In the genomic region with DNA sequence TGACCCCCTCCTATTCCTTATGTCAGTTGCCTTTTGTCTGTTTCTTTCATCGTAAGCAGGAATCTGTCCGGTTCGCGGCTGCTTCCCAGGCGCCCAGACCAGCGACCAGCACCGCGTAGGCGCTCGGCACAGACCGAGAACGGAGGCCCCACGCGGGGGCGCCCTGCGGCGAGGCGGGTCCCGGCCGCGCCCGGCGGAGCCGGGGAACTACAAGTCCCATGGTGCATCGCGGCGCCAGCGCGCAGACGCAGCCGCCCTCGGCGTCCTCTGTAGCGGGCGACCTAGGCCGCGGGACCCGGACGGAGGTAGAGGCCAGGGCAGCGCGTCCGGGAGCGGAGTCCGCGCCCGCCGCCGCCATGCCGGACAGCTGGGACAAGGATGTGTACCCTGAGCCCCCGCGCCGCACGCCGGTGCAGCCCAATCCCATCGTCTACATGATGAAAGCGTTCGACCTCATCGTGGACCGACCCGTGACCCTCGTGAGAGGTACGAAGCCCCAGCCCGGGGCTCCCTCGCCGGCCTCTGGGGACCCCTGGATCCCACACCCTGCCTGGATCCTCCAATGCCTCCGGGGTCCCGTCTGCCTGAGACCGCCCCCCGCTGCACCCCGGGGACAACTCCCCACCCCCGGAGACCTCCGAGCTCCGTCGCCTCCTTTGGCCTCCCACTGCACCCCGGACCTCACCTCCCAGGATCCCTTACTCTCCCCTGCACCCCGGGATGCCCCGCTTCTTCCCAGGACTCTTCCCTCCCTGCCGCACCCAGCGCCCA, we compare ENCODE assay signal across 8 cellular contexts. TPM values are rescaled to one million over a fixed set of nuclear protein-coding genes. Genes with fewer than 3 reads are reported as not detected.
DNase-seq lines count a peak whose midpoint lies in the region; ATAC-seq and TF ChIP-seq lines count a peak whose summit lies in the region.

A gene (plus strand): TSS at position 270 of the 771 bp plus-strand sequence. CDS start 87 bp downstream, at position 357.

- H3K4me3 Mint-ChIP-seq in activated CD4-positive, alpha-beta memory T cell treated with anti-CD3 and anti-CD28 coated beads, Interleukin-2, amount 10 ng/mL, durations not matched to agents 7 days and 5 days, result peak within 1 kb of the TSS; percentile 84

- CTCF ChIA-PET in activated CD4-positive, alpha-beta memory T cell treated with anti-CD3 and anti-CD28 coated beads, Interleukin-2, amount 10 ng/mL, durations not matched to agents 7 days and 5 days (lab: Charles Lee), result interaction anchor here (1.2 to 1.7 kb wide), 2 partner anchors 181 kb away, joined by 3 to 9 read pairs; no protein-coding TSS in a partner anchor

- H3K4me3 ChIP-seq in BLaER1 treated with 17β-estradiol and CSF1 and Interleukin-3, amounts not matched to agents 10 nM and 100 nM, result peak within 1 kb of the TSS; percentile 70 to 96 (median 88)
- peak within 1 kb of the TSS; percentile 93 for H3K4me3 ChIP-seq in ectodermal cell (ENCODE audit: insufficient read depth, low read depth, low read length)

- no peaks in the 10 kb centered on the region for H3K27me3 ChIP-seq in BLaER1 treated with 17β-estradiol and CSF1 and Interleukin-3, amounts not matched to agents 10 nM and 100 nM
- H3K27me3 ChIP-seq in ectodermal cell (ENCODE audit: control insufficient read depth, insufficient read depth, low read length, poor library complexity, severe bottlenecking), result peaks cover 4% of the 10 kb centered on the region

- DNase-seq in NCI-H748 treated with DMSO at 0.1 percent for 48 hours (lab: John Stamatoyannopoulos, UW), result peak; percentile 39
- DNase-seq in activated CD4-positive, alpha-beta memory T cell treated with anti-CD3 and anti-CD28 coated beads, Interleukin-2, amount 10 ng/mL, durations not matched to agents 7 days and 5 days, result peak; percentile 93
- peak; percentile 92 to 94 for DNase-seq in lung microvascular endothelial cell (ENCODE audit: low read depth in 2 of 2)
- peak; percentile 89 for DNase-seq in stimulated activated CD8-positive, alpha-beta memory T cell treated with anti-CD3 and anti-CD28 coated beads, Interleukin-12 subunit alpha, Interleukin-12 subunit beta, amount 100 ng/mL, for 1 hour (ENCODE audit: low read depth)

- POLR2A ChIA-PET in activated CD4-positive, alpha-beta memory T cell treated with anti-CD3 and anti-CD28 coated beads, Interleukin-2, amount 10 ng/mL, durations not matched to agents 7 days and 5 days (lab: Charles Lee), result interaction anchor here (0.9 to 9.7 kb wide), 4 partner anchors 8 to 196 kb away, joined by 3 to 149 read pairs (median 26); a partner anchor contains a TSS

- peaks cover 34 to 41% (median 39%) of the 10 kb centered on the region in 10 experiments for H3K4me1 ChIP-seq in BLaER1 treated with 17β-estradiol and CSF1 and Interleukin-3, amounts not matched to agents 10 nM and 100 nM
- H3K4me1 ChIP-seq in ectodermal cell (ENCODE audit: control insufficient read depth, insufficient read depth, low read length), result peaks cover 21% of the 10 kb centered on the region

- peaks cover 2% of the 10 kb centered on the region for H3K27me3 Mint-ChIP-seq in activated CD4-positive, alpha-beta memory T cell treated with anti-CD3 and anti-CD28 coated beads, Interleukin-2, amount 10 ng/mL, durations not matched to agents 7 days and 5 days

- H3K9me3 Mint-ChIP-seq in activated CD4-positive, alpha-beta memory T cell treated with anti-CD3 and anti-CD28 coated beads, Interleukin-2, amount 10 ng/mL, durations not matched to agents 7 days and 5 days, result no peaks in the 10 kb centered on the region

- H3K4me2 ChIP-seq in BLaER1 treated with 17β-estradiol and CSF1 and Interleukin-3, amounts not matched to agents 10 nM and 100 nM, result peak within 1 kb of the TSS; percentile 79 to 97 (median 95)

- H3K9me3 ChIP-seq in BLaER1 treated with 17β-estradiol and CSF1 and Interleukin-3, amounts not matched to agents 10 nM and 100 nM (replicated peaks in 1 of 11), result no peaks in the 10 kb centered on the region; a peak in 1 of 22 replicates
- H3K9me3 ChIP-seq in ectodermal cell (ENCODE audit: control insufficient read depth, low read length), result no peaks in the 10 kb centered on the region

- WGBS in ectodermal cell, 2 experiments, result 0 to 1% methylated on average over 79 of the region's 79 CpGs

- H3K27ac ChIP-seq in BLaER1 treated with 17β-estradiol and CSF1 and Interleukin-3, amounts not matched to agents 10 nM and 100 nM, result peak within 1 kb of the TSS; percentile 44 to 92 (median 87)
- peak within 1 kb of the TSS; percentile 55 for H3K27ac ChIP-seq in ectodermal cell (ENCODE audit: insufficient read depth, low read depth, low read length, poor library complexity, severe bottlenecking)

- peak; percentile 51 for ATAC-seq in HG03457 (IDR thresholded peaks at IDR 0.05; ENCODE audit: unreplicated experiment)

- H3K27ac Mint-ChIP-seq in activated CD4-positive, alpha-beta memory T cell treated with anti-CD3 and anti-CD28 coated beads, Interleukin-2, amount 10 ng/mL, durations not matched to agents 7 days and 5 days, result peak within 1 kb of the TSS; percentile 95

- peak within 1 kb of the TSS; percentile 87 to 97 (median 92) for H3K9ac ChIP-seq in BLaER1 treated with 17β-estradiol and CSF1 and Interleukin-3, amounts not matched to agents 10 nM and 100 nM

- peaks cover 21 to 34% (median 30%) of the 10 kb centered on the region in 11 experiments for H3K36me3 ChIP-seq in BLaER1 treated with 17β-estradiol and CSF1 and Interleukin-3, amounts not matched to agents 10 nM and 100 nM
- H3K36me3 ChIP-seq in ectodermal cell (ENCODE audit: control insufficient read depth, insufficient read depth, low read length), result peaks cover 5% of the 10 kb centered on the region

- peaks cover 43% of the 10 kb centered on the region for H3K4me1 Mint-ChIP-seq in activated CD4-positive, alpha-beta memory T cell treated with anti-CD3 and anti-CD28 coated beads, Interleukin-2, amount 10 ng/mL, durations not matched to agents 7 days and 5 days

- peaks cover 32 to 47% (median 44%) of the 10 kb centered on the region in 11 experiments for H4K20me1 ChIP-seq in BLaER1 treated with 17β-estradiol and CSF1 and Interleukin-3, amounts not matched to agents 10 nM and 100 nM

- peaks cover 39% of the 10 kb centered on the region for H3K36me3 Mint-ChIP-seq in activated CD4-positive, alpha-beta memory T cell treated with anti-CD3 and anti-CD28 coated beads, Interleukin-2, amount 10 ng/mL, durations not matched to agents 7 days and 5 days (ENCODE audit: low read depth)

- peak; percentile 79 for TF ChIP-seq POLR2A in GM19193 (IDR thresholded peaks at IDR 0.05; ENCODE audit: extremely low read depth, insufficient read depth, insufficient read length)

RNA-seq across cellular contexts. Expression of the gene that starts here (rescaled TPM):
- 100 to 1,000 TPM; 131 to 138 TPM for total RNA-seq in activated CD4-positive, alpha-beta memory T cell treated with anti-CD3 and anti-CD28 coated beads, Interleukin-2, amount 10 ng/mL, durations not matched to agents 7 days and 5 days
- 141 TPM for polyA plus RNA-seq in ectodermal cell (2013, experiment 1 of 4)
- 134 TPM for polyA plus RNA-seq in ectodermal cell (2013, experiment 2 of 4)
- 163 TPM for polyA plus RNA-seq in ectodermal cell (2013, experiment 3 of 4)
- polyA plus RNA-seq in ectodermal cell (2013, experiment 4 of 4), result 178 TPM
- 113 and 126 TPM in 2 replicates for total RNA-seq in lung microvascular endothelial cell

Comparison
In these comparisons a context has a peak if more than half of its experiments do, and no peak if none do; other contexts are left out.
1. Peak in every context shown above with its lines: DNase-seq, ATAC-seq, H3K4me3 ChIP-seq and H3K27ac ChIP-seq.
2. DNase-seq: peak in every context shown above with its lines; median percentile 93 in activated CD4-positive, alpha-beta memory T cell treated with anti-CD3 and anti-CD28 coated beads, Interleukin-2, amount 10 ng/mL, durations not matched to agents 7 days and 5 days; 93 in lung microvascular endothelial cell; 89 in stimulated activated CD8-positive, alpha-beta memory T cell treated with anti-CD3 and anti-CD28 coated beads, Interleukin-12 subunit alpha, Interleukin-12 subunit beta, amount 100 ng/mL, for 1 hour; 39 in NCI-H748 treated with DMSO at 0.1 percent for 48 hours.